Comparison of ENCODE assay signal across 1 cellular context in the genomic region with DNA sequence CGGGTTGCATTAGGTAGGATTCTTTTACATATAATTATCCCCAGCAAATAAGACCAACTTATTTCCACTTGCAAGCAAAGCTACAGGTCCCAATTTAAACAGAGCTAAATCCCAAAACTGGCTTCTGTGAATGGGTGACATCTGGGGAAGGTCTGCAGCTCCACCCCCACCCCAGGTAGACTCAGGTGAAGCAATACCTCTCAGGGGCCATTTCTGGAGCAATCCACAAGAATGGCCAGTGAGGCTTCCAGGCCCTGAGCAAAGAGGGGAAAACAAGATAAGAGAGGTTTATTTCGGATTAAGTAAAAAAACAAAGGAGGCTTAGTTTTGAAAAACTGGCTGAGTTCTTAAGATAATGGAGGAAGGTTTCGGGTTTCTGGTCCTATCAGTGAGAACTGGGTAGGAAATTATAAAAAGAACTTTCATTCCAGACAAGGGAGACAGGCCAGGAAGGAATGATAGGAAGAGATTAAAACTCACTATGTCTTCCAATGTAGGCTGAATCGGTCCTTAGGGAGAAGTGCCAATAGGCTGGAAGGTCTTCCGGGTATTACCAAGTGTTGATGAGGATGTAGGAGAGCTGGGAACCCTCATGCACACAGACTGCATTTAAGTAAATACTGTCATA.
TF ChIP-seq lines count a peak whose summit lies in the region.

No MANE protein-coding gene starts in this region.

TF ChIP-seq in IMR-90, 13 proteins besides CTCF, POLR2A, EP300 and RAD21 (continued from another document):
- TF ChIP-seq NFE2L2 (IDR thresholded peaks at IDR 0.05; ENCODE audit: low read depth, low read length): no peak
- TF ChIP-seq RFX5 (IDR thresholded peaks at IDR 0.05; ENCODE audit: low read depth, low read length): no peak
- no peak for TF ChIP-seq MXI1 (IDR thresholded peaks at IDR 0.05; ENCODE audit: borderline replicate concordance, low read depth, low read length)
- TF ChIP-seq CEBPB (IDR thresholded peaks at IDR 0.05; ENCODE audit: low read depth, low read length): no peak
- TF ChIP-seq FOS (IDR thresholded peaks at IDR 0.05; ENCODE audit: low read depth, low read length): no peak
- no peak for TF ChIP-seq USF2 (IDR thresholded peaks at IDR 0.05; ENCODE audit: low read depth, low read length)
